Comparison of ENCODE assay signal across 9 cellular contexts in the genomic region with DNA sequence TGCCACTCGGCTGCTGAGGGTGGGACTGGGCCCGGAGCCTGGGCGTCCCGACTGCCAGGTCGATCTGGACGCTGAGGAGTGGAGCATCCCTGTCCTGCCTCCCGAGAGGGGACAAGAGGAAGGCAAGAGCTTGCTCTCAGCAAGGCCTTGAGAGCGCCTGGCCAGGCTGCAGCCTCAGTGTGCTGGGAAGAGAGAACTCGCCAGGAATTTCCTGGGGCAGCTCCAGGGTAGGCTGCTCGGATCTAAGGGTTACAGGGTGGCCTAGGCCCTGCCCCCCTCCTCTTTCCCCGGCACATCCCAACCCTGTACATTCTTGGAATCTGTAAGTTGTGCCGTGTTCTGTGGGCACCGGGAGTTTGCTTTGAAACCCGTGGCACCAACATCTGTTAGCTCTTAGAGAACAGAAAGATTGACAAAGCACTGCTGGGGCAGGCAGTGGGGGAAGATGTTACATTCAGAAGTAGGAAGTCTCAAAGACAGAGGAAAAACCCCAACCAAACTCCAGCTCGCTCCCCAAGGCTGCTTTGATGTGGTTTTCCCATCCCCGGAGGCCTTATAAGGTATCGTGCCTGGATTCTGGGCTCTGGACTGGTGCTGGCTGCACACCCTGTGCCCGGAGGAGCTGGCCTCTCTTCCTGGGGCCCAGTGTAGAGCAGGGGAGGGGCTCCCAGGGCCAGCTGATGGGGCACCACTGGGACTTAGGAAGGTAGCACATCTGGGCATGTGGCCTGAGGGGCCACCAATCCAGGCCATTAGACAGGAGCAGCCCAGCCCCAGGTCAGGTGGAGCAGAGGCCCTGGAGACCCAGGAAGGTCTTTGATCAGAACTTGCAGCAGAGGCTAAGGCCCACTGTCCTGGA. TPM values are rescaled to one million over a fixed set of nuclear protein-coding genes. Genes with fewer than 3 reads are reported as not detected.
DNase-seq lines count a peak whose midpoint lies in the region; ATAC-seq lines count a peak whose summit lies in the region.
"Had no signal": no experiment of that assay in that cellular context is flagged by ENCODE, and none has a peak within 500 bp of the region (broad histone marks: within the 10 kb centered on the region; RNA-seq: fewer than 3 reads in every experiment).

No MANE protein-coding gene starts in this region.

- ATAC-seq in left ventricle myocardium superior (peak; percentile 81), GM19324 (IDR thresholded peaks at IDR 0.05; ENCODE audit: low FRiP score, unreplicated experiment) (no peak)
- ATAC-seq in stimulated activated naive CD8-positive, alpha-beta T cell treated with anti-CD3 and anti-CD28 coated beads, Interleukin-15, Interleukin-2, amounts not matched to agents 100 U/mL and 50 U/mL, for 24 hours, result no peak

- H3K4me3 ChIP-seq in skeletal muscle cell (ENCODE audit: low read depth, low read length), result no peak overlapping the region

- DNase-seq in EL (peak; percentile 21), amniotic epithelial cell (ENCODE audit: low read depth) (peak; percentile 38), left ventricle myocardium superior (peak; percentile 54), skeletal muscle cell (ENCODE audit: low read depth) (peak; percentile 18), globus pallidus (ENCODE audit: low spot score) (no peak), COLO829 (ENCODE audit: low spot score) (no peak)
- DNase-seq in stimulated activated naive CD8-positive, alpha-beta T cell treated with anti-CD3 and anti-CD28 coated beads, Interleukin-15, Interleukin-2, amounts not matched to agents 100 U/mL and 50 U/mL, for 24 hours, result no peak
- DNase-seq: GF-D8 had no signal

- intact Hi-C loops in left ventricle myocardium superior (cut with micrococcal nuclease), result no loop called here

RNA-seq across cellular contexts. Expression of a gene that starts 55.2 kb away (rescaled TPM):
- total RNA-seq in left ventricle myocardium superior, result 0.59 TPM

Comparison
In these comparisons a context has a peak if more than half of its experiments do, and no peak if none do; other contexts are left out.
1. DNase-seq: peak in EL (single experiment), amniotic epithelial cell (single experiment), left ventricle myocardium superior (single experiment) and skeletal muscle cell (single experiment); none in stimulated activated naive CD8-positive, alpha-beta T cell treated with anti-CD3 and anti-CD28 coated beads, Interleukin-15, Interleukin-2, amounts not matched to agents 100 U/mL and 50 U/mL, for 24 hours (single experiment), globus pallidus (single experiment) and COLO829 (single experiment).